ENCODE assay signal across 24 cellular contexts in the genomic region with DNA sequence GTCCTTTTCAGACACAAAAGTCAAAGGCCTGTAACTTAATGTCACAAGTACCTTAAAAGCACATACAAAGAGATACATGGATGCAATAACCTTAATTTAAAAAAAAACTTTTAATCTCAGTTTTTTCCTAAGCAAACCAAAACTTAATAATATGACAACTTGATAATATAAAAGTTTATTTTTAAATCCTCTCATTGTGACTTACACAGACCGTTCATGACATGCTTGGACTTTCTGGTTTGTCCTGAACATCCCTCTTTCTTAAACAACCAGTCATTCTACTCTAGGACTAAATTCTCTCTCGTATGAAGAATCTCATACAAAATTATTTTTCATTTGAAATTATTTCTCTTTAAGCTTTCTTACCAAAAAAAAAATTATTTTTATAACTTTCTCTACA. TPM values are rescaled to one million over a fixed set of nuclear protein-coding genes. Genes with fewer than 3 reads are reported as not detected.
DNase-seq lines count a peak whose midpoint lies in the region; ATAC-seq and TF ChIP-seq lines count a peak whose summit lies in the region.
"Had no signal": no experiment of that assay in that cellular context is flagged by ENCODE, and none has a peak within 500 bp of the region (broad histone marks: within the 10 kb centered on the region; RNA-seq: fewer than 3 reads in every experiment).

No MANE protein-coding gene starts in this region.

- no peaks in the 10 kb centered on the region for H3K36me3 Mint-ChIP-seq in activated T-cell treated with anti-CD3 and anti-CD28 coated beads, Interleukin-2, amount 50 U/mL, for 4 hours (ENCODE audit: insufficient read depth)
- H3K36me3 Mint-ChIP-seq: activated CD4-positive, alpha-beta memory T cell treated with anti-CD3 and anti-CD28 coated beads for 36 hours; naive B cell had no signal

- no peaks in the 10 kb centered on the region for H3K4me1 Mint-ChIP-seq in activated T-cell treated with anti-CD3 and anti-CD28 coated beads, Interleukin-2, amount 50 U/mL, for 4 hours (ENCODE audit: low read depth)
- H3K4me1 Mint-ChIP-seq: endodermal cell, naive B cell had no signal

- DNase-seq in activated CD4-positive, alpha-beta T cell treated with anti-CD3 and anti-CD28 coated beads for 48 hours: peak; percentile 5
- no peak for DNase-seq in activated CD4-positive, alpha-beta T cell treated with anti-CD3 and anti-CD28 coated beads for 1 hour
- peak; percentile 21 for DNase-seq in RKO (ENCODE audit: low spot score)
- DNase-seq in kidney tubule cell (ENCODE audit: low spot score): peak; percentile 2
- no peak for DNase-seq in activated T-cell treated with anti-CD3 and anti-CD28 coated beads, Interleukin-2, amount 50 U/mL, for 4 hours
- no peak for DNase-seq in NOMO-1 (lab: John Stamatoyannopoulos, UW; ENCODE audit: unreplicated experiment in 2 of 2)
- no peak for DNase-seq in activated gamma-delta T cell treated with Interleukin-2 at 50 U/mL for 16 hours
- DNase-seq: activated CD4-positive, alpha-beta memory T cell treated with anti-CD3 and anti-CD28 coated beads for 36 hours; C1 segment of cervical spinal cord; Calu3; cortex of kidney; endodermal cell; GDM1; glutamatergic neuron; left cardiac atrium; mesenchymal stem cell; MV-4-11; naive B cell; NCI-H187 treated with DMSO at 0.1 percent for 48 hours; NCI-H345; RPMI8226; WERI-Rb-1 had no signal

- H3K9me3 ChIP-seq in HEK293 (ENCODE audit: control insufficient read depth, insufficient read depth, low read depth, low read length): no peaks in the 10 kb centered on the region

- peaks cover 3% of the 10 kb centered on the region for H3K27me3 Mint-ChIP-seq in activated T-cell treated with anti-CD3 and anti-CD28 coated beads, Interleukin-2, amount 50 U/mL, for 4 hours (ENCODE audit: low read depth)
- H3K27me3 Mint-ChIP-seq: type B pancreatic cell had no signal

- H3K4me3 Mint-ChIP-seq in activated T-cell treated with anti-CD3 and anti-CD28 coated beads, Interleukin-2, amount 50 U/mL, for 4 hours: no peak overlapping the region
- H3K4me3 Mint-ChIP-seq: activated CD4-positive, alpha-beta memory T cell treated with anti-CD3 and anti-CD28 coated beads for 36 hours; endodermal cell; naive B cell; type B pancreatic cell had no signal

- no peak for TF ChIP-seq CTCF in HEK293 (tag by site-specific recombination; IDR thresholded peaks at IDR 0.05)

- H3K36me3 ChIP-seq in HEK293 (ENCODE audit: control insufficient read depth in 2 of 2, insufficient read depth in 1 of 2, low read length in 2 of 2): no peaks in the 10 kb centered on the region
- H3K36me3 ChIP-seq: WERI-Rb-1 had no signal

- POLR2A ChIA-PET in HEK293 (lab: Yijun Ruan, JAX): no interaction called here

- ATAC-seq in activated T-cell treated with anti-CD3 and anti-CD28 coated beads, Interleukin-2, amount 50 U/mL, for 4 hours: no peak
- ATAC-seq: left cardiac atrium had no signal

- H3K4me1 ChIP-seq in HEK293 (ENCODE audit: control insufficient read depth, insufficient read depth, low read length): no peaks in the 10 kb centered on the region

- H3K9me3 Mint-ChIP-seq in activated T-cell treated with anti-CD3 and anti-CD28 coated beads, Interleukin-2, amount 50 U/mL, for 4 hours: peaks cover 4% of the 10 kb centered on the region

- H3K4me3 ChIP-seq in HEK293 (ENCODE audit: low read depth, low read length): no peak overlapping the region

- CTCF ChIA-PET in HEK293 (lab: Yijun Ruan, JAX): interaction anchor here (0.6 kb wide), 1 partner anchor 839 kb away, joined by 4 read pairs; no protein-coding TSS in a partner anchor

- H3K27ac ChIP-seq in HEK293 (ENCODE audit: extremely low read depth, low read depth, low read length): no peak overlapping the region
- H3K27ac ChIP-seq: WERI-Rb-1 had no signal

TF ChIP-seq in HEK293, 187 proteins besides CTCF, POLR2A, EP300 and RAD21:
- 0 out of 2 replicates have a peak, but pooled peaks have one; percentile 20 for TF ChIP-seq ZNF558 (tag by site-specific recombination; IDR thresholded peaks at IDR 0.05)
- TF ChIP-seq, protein P1, sequence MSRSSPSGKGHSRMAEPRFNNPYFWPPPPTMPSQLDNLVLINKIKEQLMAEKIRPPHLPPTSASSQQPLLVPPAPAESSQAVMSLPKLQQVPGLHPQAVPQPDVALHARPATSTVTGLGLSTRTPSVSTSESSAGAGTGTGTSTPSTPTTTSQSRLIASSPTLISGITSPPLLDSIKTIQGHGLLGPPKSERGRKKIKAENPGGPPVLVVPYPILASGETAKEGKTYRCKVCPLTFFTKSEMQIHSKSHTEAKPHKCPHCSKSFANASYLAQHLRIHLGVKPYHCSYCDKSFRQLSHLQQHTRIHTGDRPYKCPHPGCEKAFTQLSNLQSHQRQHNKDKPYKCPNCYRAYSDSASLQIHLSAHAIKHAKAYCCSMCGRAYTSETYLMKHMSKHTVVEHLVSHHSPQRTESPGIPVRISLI (tag by site-specific recombination; IDR thresholded peaks at IDR 0.05): no peak
- TF ChIP-seq SETDB1 (IDR thresholded peaks at IDR 0.05; ENCODE audit: insufficient read length, low read length): peak; percentile 99
- TF ChIP-seq ZNF747 (tag by site-specific recombination; IDR thresholded peaks at IDR 0.05): no peak
- 0 out of 2 replicates have a peak, but pooled peaks have one; percentile 31 for TF ChIP-seq ZNF184 (tag by site-specific recombination; IDR thresholded peaks at IDR 0.05)
- TF ChIP-seq, protein P2, sequence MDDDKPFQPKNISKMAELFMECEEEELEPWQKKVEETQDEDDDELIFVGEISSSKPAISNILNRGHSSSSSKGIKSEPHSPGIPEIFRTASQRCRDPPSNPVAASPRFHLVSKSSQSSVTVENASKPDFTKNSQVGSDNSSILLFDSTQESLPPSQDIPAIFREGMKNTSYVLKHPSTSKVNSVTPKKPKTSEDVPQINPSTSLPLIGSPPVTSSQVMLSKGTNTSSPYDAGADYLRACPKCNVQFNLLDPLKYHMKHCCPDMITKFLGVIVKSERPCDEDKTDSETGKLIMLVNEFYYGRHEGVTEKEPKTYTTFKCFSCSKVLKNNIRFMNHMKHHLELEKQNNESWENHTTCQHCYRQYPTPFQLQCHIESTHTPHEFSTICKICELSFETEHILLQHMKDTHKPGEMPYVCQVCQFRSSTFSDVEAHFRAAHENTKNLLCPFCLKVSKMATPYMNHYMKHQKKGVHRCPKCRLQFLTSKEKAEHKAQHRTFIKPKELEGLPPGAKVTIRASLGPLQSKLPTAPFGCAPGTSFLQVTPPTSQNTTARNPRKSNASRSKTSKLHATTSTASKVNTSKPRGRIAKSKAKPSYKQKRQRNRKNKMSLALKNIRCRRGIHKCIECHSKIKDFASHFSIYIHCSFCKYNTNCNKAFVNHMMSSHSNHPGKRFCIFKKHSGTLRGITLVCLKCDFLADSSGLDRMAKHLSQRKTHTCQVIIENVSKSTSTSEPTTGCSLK (tag by site-specific recombination; IDR thresholded peaks at IDR 0.05): no peak
- TF ChIP-seq ZNF626 (tag by site-specific recombination; IDR thresholded peaks at IDR 0.05): peak; percentile 85
- peak; percentile 86; the same call in 1 of the 2 replicates for TF ChIP-seq TRIM28 (IDR thresholded peaks at IDR 0.05; ENCODE audit: borderline replicate concordance, low read length)
- TF ChIP-seq ZSCAN30 (tag by site-specific recombination; IDR thresholded peaks at IDR 0.05): no peak
- no peak for TF ChIP-seq ZNF473 (tag by site-specific recombination; IDR thresholded peaks at IDR 0.05)
- TF ChIP-seq, protein P3, sequence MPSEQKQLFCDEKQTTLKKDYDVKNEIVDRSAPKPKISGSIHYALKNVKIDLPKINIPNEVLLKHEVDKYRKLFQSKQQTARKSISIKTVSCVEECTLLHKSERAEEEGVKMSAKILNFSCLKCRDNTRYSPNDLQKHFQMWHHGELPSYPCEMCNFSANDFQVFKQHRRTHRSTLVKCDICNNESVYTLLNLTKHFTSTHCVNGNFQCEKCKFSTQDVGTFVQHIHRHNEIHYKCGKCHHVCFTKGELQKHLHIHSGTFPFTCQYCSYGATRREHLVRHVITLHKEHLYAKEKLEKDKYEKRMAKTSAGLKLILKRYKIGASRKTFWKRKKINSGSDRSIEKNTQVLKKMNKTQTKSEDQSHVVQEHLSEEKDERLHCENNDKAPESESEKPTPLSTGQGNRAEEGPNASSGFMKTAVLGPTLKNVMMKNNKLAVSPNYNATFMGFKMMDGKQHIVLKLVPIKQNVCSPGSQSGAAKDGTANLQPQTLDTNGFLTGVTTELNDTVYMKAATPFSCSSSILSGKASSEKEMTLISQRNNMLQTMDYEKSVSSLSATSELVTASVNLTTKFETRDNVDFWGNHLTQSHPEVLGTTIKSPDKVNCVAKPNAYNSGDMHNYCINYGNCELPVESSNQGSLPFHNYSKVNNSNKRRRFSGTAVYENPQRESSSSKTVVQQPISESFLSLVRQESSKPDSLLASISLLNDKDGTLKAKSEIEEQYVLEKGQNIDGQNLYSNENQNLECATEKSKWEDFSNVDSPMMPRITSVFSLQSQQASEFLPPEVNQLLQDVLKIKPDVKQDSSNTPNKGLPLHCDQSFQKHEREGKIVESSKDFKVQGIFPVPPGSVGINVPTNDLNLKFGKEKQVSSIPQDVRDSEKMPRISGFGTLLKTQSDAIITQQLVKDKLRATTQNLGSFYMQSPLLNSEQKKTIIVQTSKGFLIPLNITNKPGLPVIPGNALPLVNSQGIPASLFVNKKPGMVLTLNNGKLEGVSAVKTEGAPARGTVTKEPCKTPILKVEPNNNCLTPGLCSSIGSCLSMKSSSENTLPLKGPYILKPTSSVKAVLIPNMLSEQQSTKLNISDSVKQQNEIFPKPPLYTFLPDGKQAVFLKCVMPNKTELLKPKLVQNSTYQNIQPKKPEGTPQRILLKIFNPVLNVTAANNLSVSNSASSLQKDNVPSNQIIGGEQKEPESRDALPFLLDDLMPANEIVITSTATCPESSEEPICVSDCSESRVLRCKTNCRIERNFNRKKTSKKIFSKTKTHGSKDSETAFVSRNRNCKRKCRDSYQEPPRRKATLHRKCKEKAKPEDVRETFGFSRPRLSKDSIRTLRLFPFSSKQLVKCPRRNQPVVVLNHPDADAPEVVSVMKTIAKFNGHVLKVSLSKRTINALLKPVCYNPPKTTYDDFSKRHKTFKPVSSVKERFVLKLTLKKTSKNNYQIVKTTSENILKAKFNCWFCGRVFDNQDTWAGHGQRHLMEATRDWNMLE (tag by site-specific recombination; conservative IDR thresholded peaks at IDR 0.05; ENCODE audit: low read depth): peak; percentile 36; the same call in 1 of the 2 replicates
TF ChIP-seq in HEK293: peak in this region for 6.

RNA-seq across cellular contexts. Expression of gene CYP2U1, which starts 43.1 kb away (rescaled TPM):
- total RNA-seq in activated T-cell treated with anti-CD3 and anti-CD28 coated beads, Interleukin-2, amount 50 U/mL, for 4 hours: 1 to 10 TPM; 1.3 to 2.2 (median 2.0) TPM

Comparison
In these comparisons a context has a peak if more than half of its experiments do, and no peak if none do; other contexts are left out.
1. DNase-seq: peak in activated CD4-positive, alpha-beta T cell treated with anti-CD3 and anti-CD28 coated beads for 48 hours (single experiment), RKO (single experiment) and kidney tubule cell (single experiment); none in activated CD4-positive, alpha-beta T cell treated with anti-CD3 and anti-CD28 coated beads for 1 hour (single experiment), activated T-cell treated with anti-CD3 and anti-CD28 coated beads, Interleukin-2, amount 50 U/mL, for 4 hours (single experiment), NOMO-1 (0 of 2) and activated gamma-delta T cell treated with Interleukin-2 at 50 U/mL for 16 hours (single experiment).